ENCODE assay signal across 1 cellular context in the genomic region with DNA sequence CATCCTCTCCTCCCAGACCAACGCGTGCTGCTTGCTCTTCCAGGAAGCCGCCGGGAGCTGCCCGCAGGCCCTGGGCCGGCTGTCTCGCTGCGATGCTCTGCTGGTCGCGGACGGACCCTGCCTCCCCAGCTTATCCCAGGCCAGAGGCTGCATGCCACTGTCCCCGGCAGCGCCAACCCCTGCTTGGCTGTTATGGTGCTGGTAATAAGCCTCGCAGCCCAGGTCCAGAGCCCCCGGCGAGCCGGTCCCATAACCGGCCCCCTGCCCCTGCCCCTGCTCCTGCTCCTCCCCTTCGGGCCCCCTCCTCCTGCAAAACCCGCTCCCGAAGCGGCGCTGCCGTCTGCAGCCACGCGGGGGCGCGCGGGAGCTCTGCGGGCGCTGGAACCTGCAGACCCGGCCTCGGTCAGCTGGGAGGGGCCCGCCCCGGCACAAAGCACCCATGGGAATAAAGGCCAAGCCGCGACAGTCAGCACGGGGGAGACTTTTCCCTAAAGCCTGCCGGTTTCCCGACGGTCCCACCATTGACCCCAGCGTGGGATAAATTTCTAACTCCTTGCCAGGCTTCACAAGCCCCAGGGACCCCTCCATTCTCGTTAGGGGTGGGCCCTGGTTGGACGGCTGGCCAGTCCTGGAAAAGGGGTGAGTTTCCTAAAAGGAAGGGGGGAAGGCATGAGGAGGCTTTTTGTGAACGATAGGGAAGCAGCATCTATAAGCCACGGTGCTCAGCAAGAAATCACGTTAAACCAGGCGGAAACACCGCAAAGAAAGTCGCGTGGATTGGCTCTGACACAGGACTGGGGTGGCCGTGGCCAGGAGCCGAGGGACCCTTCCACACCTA.
TF ChIP-seq lines count a peak whose summit lies in the region.

No MANE protein-coding gene starts in this region.

TF ChIP-seq in IMR-90, 13 proteins besides CTCF, POLR2A, EP300 and RAD21:
- no peak for TF ChIP-seq NFE2L2 (IDR thresholded peaks at IDR 0.05; ENCODE audit: low read depth, low read length)
- TF ChIP-seq, protein P1, sequence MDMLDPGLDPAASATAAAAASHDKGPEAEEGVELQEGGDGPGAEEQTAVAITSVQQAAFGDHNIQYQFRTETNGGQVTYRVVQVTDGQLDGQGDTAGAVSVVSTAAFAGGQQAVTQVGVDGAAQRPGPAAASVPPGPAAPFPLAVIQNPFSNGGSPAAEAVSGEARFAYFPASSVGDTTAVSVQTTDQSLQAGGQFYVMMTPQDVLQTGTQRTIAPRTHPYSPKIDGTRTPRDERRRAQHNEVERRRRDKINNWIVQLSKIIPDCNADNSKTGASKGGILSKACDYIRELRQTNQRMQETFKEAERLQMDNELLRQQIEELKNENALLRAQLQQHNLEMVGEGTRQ (IDR thresholded peaks at IDR 0.05; ENCODE audit: low read depth, low read length): 0 out of 2 replicates have a peak, but pooled peaks have one; percentile 15
- TF ChIP-seq MAZ (IDR thresholded peaks at IDR 0.05; ENCODE audit: borderline replicate concordance, low read depth, low read length): peak; percentile 77
- TF ChIP-seq SMC3 (IDR thresholded peaks at IDR 0.05; ENCODE audit: low read depth, low read length): peak; percentile 74
- no peak for TF ChIP-seq FOS (IDR thresholded peaks at IDR 0.05; ENCODE audit: low read depth, low read length)
